In the genomic region with DNA sequence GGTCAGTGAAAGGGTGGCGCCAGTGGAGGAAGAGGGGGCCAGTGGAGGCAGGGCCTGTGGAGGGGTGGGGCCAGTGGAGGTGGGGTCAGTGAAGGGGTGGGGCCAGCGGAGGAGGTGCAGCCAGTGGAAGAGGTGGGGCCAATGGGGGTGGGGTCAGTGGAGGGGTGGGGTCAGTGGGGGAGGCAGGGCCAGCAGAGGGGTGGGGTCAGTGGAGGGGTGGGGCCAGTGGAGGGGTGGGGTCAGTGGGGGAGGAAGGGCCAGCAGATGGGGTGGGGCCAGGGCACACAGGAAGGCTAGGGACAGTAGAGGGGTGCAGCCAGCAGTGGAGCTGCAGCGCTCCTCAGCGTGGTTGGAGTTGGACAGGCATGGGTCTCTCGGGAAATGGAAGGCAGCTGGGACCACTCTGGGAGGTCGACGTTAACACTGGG, we compare ENCODE assay signal across 10 cellular contexts. TPM values are rescaled to one million over a fixed set of nuclear protein-coding genes. Genes with fewer than 3 reads are reported as not detected.
DNase-seq lines count a peak whose midpoint lies in the region; ATAC-seq and TF ChIP-seq lines count a peak whose summit lies in the region.
"Had no signal": no experiment of that assay in that cellular context is flagged by ENCODE, and none has a peak within 500 bp of the region (broad histone marks: within the 10 kb centered on the region; RNA-seq: fewer than 3 reads in every experiment).

No MANE protein-coding gene starts in this region.

- CTCF ChIA-PET in activated CD4-positive, alpha-beta memory T cell treated with anti-CD3 and anti-CD28 coated beads for 36 hours (lab: Charles Lee): no interaction called here
- CTCF ChIA-PET in activated CD4-positive, alpha-beta memory T cell treated with anti-CD3 and anti-CD28 coated beads, Interleukin-2, amount 10 ng/mL, durations not matched to agents 7 days and 5 days (lab: Charles Lee): no interaction called here

- H3K27me3 Mint-ChIP-seq in activated CD4-positive, alpha-beta memory T cell treated with anti-CD3 and anti-CD28 coated beads for 36 hours: no peaks in the 10 kb centered on the region
- H3K27me3 Mint-ChIP-seq in activated CD4-positive, alpha-beta memory T cell treated with anti-CD3 and anti-CD28 coated beads, Interleukin-2, amount 10 ng/mL, durations not matched to agents 7 days and 5 days: no peaks in the 10 kb centered on the region
- no peaks in the 10 kb centered on the region for H3K27me3 Mint-ChIP-seq in endodermal cell (ENCODE audit: insufficient read depth)
- no peaks in the 10 kb centered on the region for H3K27me3 Mint-ChIP-seq in natural killer cell (ENCODE audit: low read depth in 2 of 2)

- no peaks in the 10 kb centered on the region for H3K27me3 ChIP-seq in endodermal cell (ENCODE audit: control insufficient read depth, insufficient read depth, low read length, poor library complexity, severe bottlenecking)
- no peaks in the 10 kb centered on the region for H3K27me3 ChIP-seq in brain microvascular endothelial cell (replicated peaks)
- H3K27me3 ChIP-seq: BLaER1 had no signal

- no peak overlapping the region for H3K4me3 ChIP-seq in endodermal cell (ENCODE audit: low read length)
- H3K4me3 ChIP-seq in brain microvascular endothelial cell (ENCODE audit: low read depth, low read length): no peak overlapping the region
- H3K4me3 ChIP-seq: BLaER1 had no signal

- H3K4me3 Mint-ChIP-seq in activated CD4-positive, alpha-beta memory T cell treated with anti-CD3 and anti-CD28 coated beads for 36 hours: no peak overlapping the region
- no peak overlapping the region for H3K4me3 Mint-ChIP-seq in activated CD4-positive, alpha-beta memory T cell treated with anti-CD3 and anti-CD28 coated beads, Interleukin-2, amount 10 ng/mL, durations not matched to agents 7 days and 5 days
- H3K4me3 Mint-ChIP-seq in endodermal cell (no peak overlapping the region), natural killer cell (no peak overlapping the region)

- no peak overlapping the region for H3K27ac ChIP-seq in endodermal cell (ENCODE audit: low read depth, low read length)
- no peak overlapping the region for H3K27ac ChIP-seq in brain microvascular endothelial cell
- H3K27ac ChIP-seq: BLaER1 had no signal

- in situ Hi-C loops in brain microvascular endothelial cell (cut with HindIII; ENCODE audit: low pct_ligation_motif_present, low sequenced_read_pairs): no loop called here

- WGBS in endodermal cell (ENCODE audit: insufficient coverage in 1 of 2, insufficient read length in 1 of 2), 2 experiments: 96 to 100% methylated on average over 3 to 7 of the region's 7 CpGs

- H3K9ac ChIP-seq in endodermal cell (ENCODE audit: extremely low read depth, low read length, poor library complexity, severe bottlenecking): no peak overlapping the region
- H3K9ac ChIP-seq: BLaER1 had no signal

- H3K36me3 Mint-ChIP-seq in activated CD4-positive, alpha-beta memory T cell treated with anti-CD3 and anti-CD28 coated beads for 36 hours: no peaks in the 10 kb centered on the region
- no peaks in the 10 kb centered on the region for H3K36me3 Mint-ChIP-seq in activated CD4-positive, alpha-beta memory T cell treated with anti-CD3 and anti-CD28 coated beads, Interleukin-2, amount 10 ng/mL, durations not matched to agents 7 days and 5 days (ENCODE audit: low read depth)
- H3K36me3 Mint-ChIP-seq in endodermal cell (ENCODE audit: low read depth): peaks cover 62% of the 10 kb centered on the region
- no peaks in the 10 kb centered on the region for H3K36me3 Mint-ChIP-seq in natural killer cell

- ATAC-seq in natural killer cell: peak; percentile 36 to 73 (median 59)

- no peaks in the 10 kb centered on the region for H3K9me3 Mint-ChIP-seq in activated CD4-positive, alpha-beta memory T cell treated with anti-CD3 and anti-CD28 coated beads for 36 hours
- H3K9me3 Mint-ChIP-seq in activated CD4-positive, alpha-beta memory T cell treated with anti-CD3 and anti-CD28 coated beads, Interleukin-2, amount 10 ng/mL, durations not matched to agents 7 days and 5 days: no peaks in the 10 kb centered on the region
- peaks cover 3% of the 10 kb centered on the region for H3K9me3 Mint-ChIP-seq in endodermal cell
- no peaks in the 10 kb centered on the region for H3K9me3 Mint-ChIP-seq in natural killer cell

- intact Hi-C loops in activated CD4-positive, alpha-beta memory T cell treated with anti-CD3 and anti-CD28 coated beads for 36 hours (cut with micrococcal nuclease): no loop called here
- intact Hi-C loops in natural killer cell (cut with micrococcal nuclease): no loop called here

- peaks cover 55% of the 10 kb centered on the region for H3K36me3 ChIP-seq in endodermal cell (ENCODE audit: control insufficient read depth, insufficient read depth, low read length)
- H3K36me3 ChIP-seq in brain microvascular endothelial cell (replicated peaks): peaks cover 52% of the 10 kb centered on the region

- peak; percentile 46 for DNase-seq in activated CD4-positive, alpha-beta memory T cell treated with anti-CD3 and anti-CD28 coated beads for 36 hours
- DNase-seq in activated CD4-positive, alpha-beta memory T cell treated with anti-CD3 and anti-CD28 coated beads, Interleukin-2, amount 10 ng/mL, durations not matched to agents 7 days and 5 days: no peak
- DNase-seq in NAMALWA (ENCODE audit: low spot score) (peak; percentile 85), endodermal cell (peak; percentile 86), natural killer cell (no peak), NOMO-1 treated with dmso at 0.1 percent for 144 hours (lab: John Stamatoyannopoulos, UW; ENCODE audit: unreplicated experiment) (no peak), brain microvascular endothelial cell (no peak), NCI-H187 treated with DMSO at 0.1 percent for 48 hours (lab: John Stamatoyannopoulos, UW) (no peak)
- DNase-seq: KG1 had no signal

- no peaks in the 10 kb centered on the region for H3K9me3 ChIP-seq in endodermal cell (ENCODE audit: control insufficient read depth, low read length)
- H3K9me3 ChIP-seq: BLaER1 had no signal

- no peak for TF ChIP-seq CTCF in endodermal cell (conservative IDR thresholded peaks at IDR 0.05)
- no peak for TF ChIP-seq CTCF in natural killer cell (IDR thresholded peaks at IDR 0.05)
- no peak for TF ChIP-seq CTCF in brain microvascular endothelial cell (IDR thresholded peaks at IDR 0.05; ENCODE audit: low read depth, low read length, missing control alignments)

- no peaks in the 10 kb centered on the region for H3K4me1 ChIP-seq in endodermal cell (ENCODE audit: control insufficient read depth, insufficient read depth, low read length)
- H3K4me1 ChIP-seq: BLaER1 had no signal

- no peak overlapping the region for H3K27ac Mint-ChIP-seq in activated CD4-positive, alpha-beta memory T cell treated with anti-CD3 and anti-CD28 coated beads for 36 hours
- no peak overlapping the region for H3K27ac Mint-ChIP-seq in activated CD4-positive, alpha-beta memory T cell treated with anti-CD3 and anti-CD28 coated beads, Interleukin-2, amount 10 ng/mL, durations not matched to agents 7 days and 5 days
- peak overlapping the region; percentile 61 for H3K27ac Mint-ChIP-seq in endodermal cell
- H3K27ac Mint-ChIP-seq in natural killer cell: no peak overlapping the region

- POLR2A ChIA-PET in activated CD4-positive, alpha-beta memory T cell treated with anti-CD3 and anti-CD28 coated beads for 36 hours (lab: Charles Lee): no interaction called here
- POLR2A ChIA-PET in activated CD4-positive, alpha-beta memory T cell treated with anti-CD3 and anti-CD28 coated beads, Interleukin-2, amount 10 ng/mL, durations not matched to agents 7 days and 5 days (lab: Charles Lee): no interaction called here

- no peaks in the 10 kb centered on the region for H3K4me1 Mint-ChIP-seq in activated CD4-positive, alpha-beta memory T cell treated with anti-CD3 and anti-CD28 coated beads for 36 hours (ENCODE audit: low read depth)
- H3K4me1 Mint-ChIP-seq in activated CD4-positive, alpha-beta memory T cell treated with anti-CD3 and anti-CD28 coated beads, Interleukin-2, amount 10 ng/mL, durations not matched to agents 7 days and 5 days: no peaks in the 10 kb centered on the region
- H3K4me1 Mint-ChIP-seq in endodermal cell (no peaks in the 10 kb centered on the region), natural killer cell (peaks cover 0 to 6% of the 10 kb centered on the region in 2 donors)

RNA-seq across cellular contexts. Expression of a gene that starts 18.7 kb away (rescaled TPM):
- total RNA-seq in activated CD4-positive, alpha-beta memory T cell treated with anti-CD3 and anti-CD28 coated beads for 36 hours: 100 to 1,000 TPM in 1 of 2 experiments, 10 to 100 TPM in 1; 98.6 to 101 TPM
- total RNA-seq in activated CD4-positive, alpha-beta memory T cell treated with anti-CD3 and anti-CD28 coated beads, Interleukin-2, amount 10 ng/mL, durations not matched to agents 7 days and 5 days: 10 to 100 TPM; 90.1 to 91.0 TPM
- total RNA-seq in endodermal cell (100 to 1,000 TPM; 105 to 106 TPM), natural killer cell (10 to 100 TPM; 81.4 to 88.4 (median 84.6) TPM)
- polyA plus RNA-seq in endodermal cell (2013, experiment 1 of 2): 77.9 TPM
- 81.6 TPM for polyA plus RNA-seq in endodermal cell (2013, experiment 2 of 2)

RNA-seq across cellular contexts. Expression of a gene that starts 45.6 kb away (rescaled TPM):
- total RNA-seq in activated CD4-positive, alpha-beta memory T cell treated with anti-CD3 and anti-CD28 coated beads for 36 hours: 1 to 10 TPM in 1 of 2 experiments, under 1 TPM in 1; 0.78 to 1.1 TPM
- under 1 TPM; 0.33 to 0.63 TPM for total RNA-seq in activated CD4-positive, alpha-beta memory T cell treated with anti-CD3 and anti-CD28 coated beads, Interleukin-2, amount 10 ng/mL, durations not matched to agents 7 days and 5 days
- total RNA-seq in endodermal cell (100 to 1,000 TPM; 315 to 369 TPM), natural killer cell (1 to 10 TPM; 1.0 to 4.3 (median 1.4) TPM)
- 95.9 TPM for polyA plus RNA-seq in endodermal cell (2013, experiment 1 of 2)
- 89.1 TPM for polyA plus RNA-seq in endodermal cell (2013, experiment 2 of 2)

Comparison
In these comparisons a context has a peak if more than half of its experiments do, and no peak if none do; other contexts are left out.
1. DNase-seq: peak in activated CD4-positive, alpha-beta memory T cell treated with anti-CD3 and anti-CD28 coated beads for 36 hours (single experiment), NAMALWA (single experiment) and endodermal cell (single experiment); none in activated CD4-positive, alpha-beta memory T cell treated with anti-CD3 and anti-CD28 coated beads, Interleukin-2, amount 10 ng/mL, durations not matched to agents 7 days and 5 days (single experiment), natural killer cell (single experiment), NOMO-1 treated with dmso at 0.1 percent for 144 hours (single experiment), brain microvascular endothelial cell (single experiment) and NCI-H187 treated with DMSO at 0.1 percent for 48 hours (single experiment).
2. RNA of a gene that starts 45.6 kb away (total RNA-seq): 315 to 369 TPM in endodermal cell; 1.0 to 4.3 TPM in natural killer cell, 0.78 to 1.1 TPM in activated CD4-positive, alpha-beta memory T cell treated with anti-CD3 and anti-CD28 coated beads for 36 hours and 0.33 to 0.63 TPM in activated CD4-positive, alpha-beta memory T cell treated with anti-CD3 and anti-CD28 coated beads, Interleukin-2, amount 10 ng/mL, durations not matched to agents 7 days and 5 days; every median in the first group is over 10 times any median in the second.